ENCODE assay signal across 25 cellular contexts in genomic region chrX:117538441-117539418, GRCh38.
DNase-seq lines count a peak whose midpoint lies in the region; ATAC-seq and TF ChIP-seq lines count a peak whose summit lies in the region.
"Had no signal": no experiment of that assay in that cellular context is flagged by ENCODE, and none has a peak within 500 bp of the region (broad histone marks: within the 10 kb centered on the region; RNA-seq: fewer than 3 reads in every experiment).

No MANE protein-coding gene starts in this region.

- no peaks in the 10 kb centered on the region for H3K27me3 ChIP-seq in kidney epithelial cell (ENCODE audit: control insufficient read depth, insufficient read depth, low read length)
- no peaks in the 10 kb centered on the region for H3K27me3 ChIP-seq in neural progenitor cell
- H3K27me3 ChIP-seq in osteoblast (ENCODE audit: insufficient read depth, low read length): no peaks in the 10 kb centered on the region
- no peaks in the 10 kb centered on the region for H3K27me3 ChIP-seq in brain microvascular endothelial cell (replicated peaks)
- H3K27me3 ChIP-seq: ascending aorta, heart left ventricle, transverse colon had no signal

- H3K79me2 ChIP-seq in neural progenitor cell (ENCODE audit: low read depth) (no peaks in the 10 kb centered on the region), osteoblast (ENCODE audit: insufficient read depth, low read length) (no peaks in the 10 kb centered on the region)

- peaks cover 7% of the 10 kb centered on the region for H3K4me1 Mint-ChIP-seq in neural progenitor cell
- H3K4me1 Mint-ChIP-seq: activated naive CD4-positive, alpha-beta T cell treated with anti-CD3 and anti-CD28 coated beads, Interleukin-2, amount 50 U/mL, for 24 hours; immature natural killer cell; naive B cell had no signal

- no peak overlapping the region for H3K4me3 Mint-ChIP-seq in neural progenitor cell
- H3K4me3 Mint-ChIP-seq: activated naive CD4-positive, alpha-beta T cell treated with anti-CD3 and anti-CD28 coated beads, Interleukin-2, amount 50 U/mL, for 24 hours; CD8-positive, alpha-beta T cell; immature natural killer cell; naive B cell; stimulated activated naive CD8-positive, alpha-beta T cell treated with anti-CD3 and anti-CD28 coated beads, Interleukin-15, Interleukin-2, amounts not matched to agents 100 ng/mL and 50 ng/mL, for 24 hours had no signal

- H3K36me3 ChIP-seq in SK-N-MC (ENCODE audit: insufficient read depth, low read length): no peaks in the 10 kb centered on the region
- H3K36me3 ChIP-seq in kidney epithelial cell (ENCODE audit: control insufficient read depth, insufficient read depth, low read length): no peaks in the 10 kb centered on the region
- no peaks in the 10 kb centered on the region for H3K36me3 ChIP-seq in neural progenitor cell
- H3K36me3 ChIP-seq in osteoblast (ENCODE audit: insufficient read depth, low read length): no peaks in the 10 kb centered on the region
- H3K36me3 ChIP-seq in brain microvascular endothelial cell (replicated peaks): no peaks in the 10 kb centered on the region
- H3K36me3 ChIP-seq: ascending aorta, heart left ventricle, transverse colon had no signal

- no peak for ATAC-seq in GM21447 (IDR thresholded peaks at IDR 0.05; ENCODE audit: unreplicated experiment)
- ATAC-seq: CD8-positive, alpha-beta T cell; heart left ventricle had no signal

- no peak overlapping the region for H3K4me2 ChIP-seq in neural progenitor cell
- no peak overlapping the region for H3K4me2 ChIP-seq in osteoblast (ENCODE audit: insufficient read depth, low read length)
- H3K4me2 ChIP-seq: smooth muscle cell had no signal

- peak overlapping the region; percentile 83 for H3K27ac Mint-ChIP-seq in neural progenitor cell
- H3K27ac Mint-ChIP-seq: activated naive CD4-positive, alpha-beta T cell treated with anti-CD3 and anti-CD28 coated beads, Interleukin-2, amount 50 U/mL, for 24 hours; CD8-positive, alpha-beta T cell; immature natural killer cell; naive B cell; stimulated activated naive CD8-positive, alpha-beta T cell treated with anti-CD3 and anti-CD28 coated beads, Interleukin-15, Interleukin-2, amounts not matched to agents 100 ng/mL and 50 ng/mL, for 24 hours had no signal

- no peak overlapping the region; the same call in 1 of the 2 replicates for H3K27ac ChIP-seq in SK-N-MC
- H3K27ac ChIP-seq in neural progenitor cell: no peak overlapping the region
- H3K27ac ChIP-seq in osteoblast (ENCODE audit: low read depth, low read length): no peak overlapping the region
- no peak overlapping the region for H3K27ac ChIP-seq in brain microvascular endothelial cell
- H3K27ac ChIP-seq: ascending aorta, heart left ventricle, transverse colon had no signal

- H2AFZ ChIP-seq in neural progenitor cell (replicated peaks) (no peak overlapping the region), osteoblast (ENCODE audit: low read length) (no peak overlapping the region)

- H3F3A ChIP-seq in neural progenitor cell (ENCODE audit: low read depth): no peaks in the 10 kb centered on the region

- H3K9me3 ChIP-seq in SK-N-MC (ENCODE audit: low read depth, low read length) (no peaks in the 10 kb centered on the region), neural progenitor cell (ENCODE audit: low read depth) (no peaks in the 10 kb centered on the region), osteoblast (ENCODE audit: low read depth, low read length) (no peaks in the 10 kb centered on the region)
- H3K9me3 ChIP-seq: ascending aorta, heart left ventricle, transverse colon had no signal

- DNase-seq in Ammon's horn (ENCODE audit: low spot score) (peak; percentile 59), SK-N-MC (ENCODE audit: low read depth, low spot score) (peak; percentile 16), kidney epithelial cell (ENCODE audit: low read depth) (peak; percentile 2), neural progenitor cell (ENCODE audit: low spot score) (peak; percentile 6), COLO668 (lab: John Stamatoyannopoulos, UW; ENCODE audit: unreplicated experiment) (no peak), osteoblast (ENCODE audit: insufficient read length, low spot score, missing footprints) (no peak), brain microvascular endothelial cell (no peak)
- DNase-seq: activated CD4-positive, alpha-beta T cell treated with anti-CD3 and anti-CD28 coated beads for 48 hours; CD8-positive, alpha-beta T cell; DMS79 treated with DMSO at 0.1 percent for 48 hours; heart left ventricle; immature natural killer cell; naive B cell; NCI-H2171; NCI-H526; SHP77 treated with DMSO at 0.1 percent for 48 hours; stimulated activated CD4-positive, alpha-beta T cell treated with anti-CD3 and anti-CD28 coated beads, Interleukin-2, amount 100 ng/mL, for 48 hours; T-helper 1 cell; transverse colon had no signal

- H3K9me3 Mint-ChIP-seq in neural progenitor cell: no peaks in the 10 kb centered on the region
- H3K9me3 Mint-ChIP-seq: activated naive CD4-positive, alpha-beta T cell treated with anti-CD3 and anti-CD28 coated beads, Interleukin-2, amount 50 U/mL, for 24 hours; CD8-positive, alpha-beta T cell had no signal

- no peaks in the 10 kb centered on the region for H3K36me3 Mint-ChIP-seq in neural progenitor cell
- H3K36me3 Mint-ChIP-seq: activated naive CD4-positive, alpha-beta T cell treated with anti-CD3 and anti-CD28 coated beads, Interleukin-2, amount 50 U/mL, for 24 hours; CD8-positive, alpha-beta T cell; immature natural killer cell; naive B cell had no signal

- in situ Hi-C loops in brain microvascular endothelial cell (cut with HindIII; ENCODE audit: low pct_ligation_motif_present, low sequenced_read_pairs): no loop called here

- H3K9ac ChIP-seq in SK-N-MC (ENCODE audit: insufficient read length) (no peak overlapping the region), neural progenitor cell (no peak overlapping the region)

- H3K27me3 Mint-ChIP-seq in neural progenitor cell (ENCODE audit: insufficient read depth, low read depth): no peaks in the 10 kb centered on the region
- H3K27me3 Mint-ChIP-seq: activated naive CD4-positive, alpha-beta T cell treated with anti-CD3 and anti-CD28 coated beads, Interleukin-2, amount 50 U/mL, for 24 hours; naive B cell; stimulated activated naive CD8-positive, alpha-beta T cell treated with anti-CD3 and anti-CD28 coated beads, Interleukin-15, Interleukin-2, amounts not matched to agents 100 ng/mL and 50 ng/mL, for 24 hours had no signal

- H4K20me1 ChIP-seq in neural progenitor cell (ENCODE audit: low read depth) (no peaks in the 10 kb centered on the region), osteoblast (ENCODE audit: insufficient read depth, low read length) (no peaks in the 10 kb centered on the region)

- no peak for TF ChIP-seq CTCF in kidney epithelial cell (IDR thresholded peaks at IDR 0.05; ENCODE audit: insufficient read depth, low read length, poor library complexity, severe bottlenecking)
- no peak for TF ChIP-seq CTCF in neural progenitor cell (IDR thresholded peaks at IDR 0.05)
- TF ChIP-seq CTCF in osteoblast (IDR thresholded peaks at IDR 0.05; ENCODE audit: extremely low read depth, low read depth, low read length): no peak
- TF ChIP-seq CTCF in brain microvascular endothelial cell (IDR thresholded peaks at IDR 0.05; ENCODE audit: low read depth, low read length, missing control alignments): no peak

- H3K4me1 ChIP-seq in neural progenitor cell (no peaks in the 10 kb centered on the region), osteoblast (ENCODE audit: insufficient read depth, low read length) (no peaks in the 10 kb centered on the region)
- H3K4me1 ChIP-seq: ascending aorta, heart left ventricle, transverse colon had no signal

- H3K4me3 ChIP-seq in SK-N-MC (no peak overlapping the region), kidney epithelial cell (ENCODE audit: low read depth, low read length) (no peak overlapping the region), neural progenitor cell (no peak overlapping the region), osteoblast (ENCODE audit: insufficient read depth, low read length) (no peak overlapping the region), brain microvascular endothelial cell (ENCODE audit: low read depth, low read length) (no peak overlapping the region)
- H3K4me3 ChIP-seq: ascending aorta, heart left ventricle, lung, smooth muscle cell, transverse colon had no signal

Comparison
In these comparisons a context has a peak if more than half of its experiments do, and no peak if none do; other contexts are left out.
1. DNase-seq: peak in Ammon's horn (single experiment), SK-N-MC (single experiment), kidney epithelial cell (single experiment) and neural progenitor cell (single experiment); none in COLO668 (single experiment), osteoblast (single experiment) and brain microvascular endothelial cell (single experiment).